In the genomic region with DNA sequence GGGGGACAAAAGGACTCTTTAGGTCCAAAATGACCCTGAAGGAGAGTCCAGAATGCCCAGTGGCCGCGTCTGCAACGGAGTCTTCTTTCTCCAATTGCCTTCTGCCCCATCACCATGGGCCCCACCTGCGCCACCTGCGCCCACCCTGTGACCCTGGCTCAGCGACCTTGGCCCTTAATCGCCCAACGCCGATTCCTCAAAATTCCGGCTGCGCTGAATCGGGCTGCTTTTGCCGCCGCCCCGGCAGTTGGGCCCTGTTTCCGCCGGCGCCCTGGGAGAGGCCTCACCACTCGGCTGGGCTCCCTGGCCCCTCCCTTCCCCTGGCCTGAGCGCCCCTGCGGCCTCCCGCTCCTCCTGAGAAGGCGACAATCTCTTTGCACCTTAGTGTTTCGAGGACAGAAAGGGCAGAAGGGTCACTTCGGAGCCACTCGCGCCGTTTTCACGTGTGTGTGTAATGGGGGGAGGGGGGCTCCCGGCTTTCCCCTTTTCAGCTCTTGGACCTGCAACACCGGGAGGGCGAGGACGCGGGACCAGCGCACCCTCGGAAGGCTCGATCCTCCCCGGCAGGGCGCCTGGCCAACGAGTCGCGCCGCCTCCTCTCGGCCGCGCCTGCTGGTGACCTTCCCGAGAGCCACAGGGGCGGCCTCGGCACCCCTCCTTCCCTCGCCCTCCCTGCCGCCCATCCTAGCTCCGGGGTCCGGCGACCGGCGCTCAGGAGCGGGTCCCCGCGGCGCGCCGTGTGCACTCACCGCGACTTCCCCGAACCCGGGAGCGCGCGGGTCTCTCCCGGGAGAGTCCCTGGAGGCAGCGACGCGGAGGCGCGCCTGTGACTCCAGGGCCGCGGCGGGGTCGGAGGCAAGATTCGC, we compare ENCODE assay signal across 9 cellular contexts. TPM values are rescaled to one million over a fixed set of nuclear protein-coding genes. Genes with fewer than 3 reads are reported as not detected.
DNase-seq lines count a peak whose midpoint lies in the region; ATAC-seq, FAIRE-seq and TF ChIP-seq lines count a peak whose summit lies in the region.
"Had no signal": no experiment of that assay in that cellular context is flagged by ENCODE, and none has a peak within 500 bp of the region (broad histone marks: within the 10 kb centered on the region; RNA-seq: fewer than 3 reads in every experiment).

No MANE protein-coding gene starts in this region.

- H3K4me1 ChIP-seq in ascending aorta = peaks cover 20 to 33% of the 10 kb centered on the region in 2 donors
- peaks cover 17 to 44% of the 10 kb centered on the region in 2 donors for H3K4me1 ChIP-seq in left lung

- H3K27ac ChIP-seq in ascending aorta (no peak overlapping the region), left lung (no peak overlapping the region)

- H3K4me3 Mint-ChIP-seq in activated naive CD4-positive, alpha-beta T cell treated with anti-CD3 and anti-CD28 coated beads, Interleukin-2, amount 50 U/mL, for 24 hours = peak overlapping the region; percentile 26
- H3K4me3 Mint-ChIP-seq in activated T-helper 17 cell treated with anti-CD3 and anti-CD28 coated beads, Interleukin-2, amount 50 U/mL, for 72 hours = no peak overlapping the region

- peaks cover 19% of the 10 kb centered on the region for H3K4me1 Mint-ChIP-seq in activated naive CD4-positive, alpha-beta T cell treated with anti-CD3 and anti-CD28 coated beads, Interleukin-2, amount 50 U/mL, for 24 hours
- H3K4me1 Mint-ChIP-seq in activated T-helper 17 cell treated with anti-CD3 and anti-CD28 coated beads, Interleukin-2, amount 50 U/mL, for 72 hours = peaks cover 13% of the 10 kb centered on the region

- H3K4me3 ChIP-seq in ascending aorta (peak overlapping the region; percentile 57 to 65), left lung (peak overlapping the region in 1 of 2 donors; percentile 26)

- no peaks in the 10 kb centered on the region for H3K36me3 Mint-ChIP-seq in activated naive CD4-positive, alpha-beta T cell treated with anti-CD3 and anti-CD28 coated beads, Interleukin-2, amount 50 U/mL, for 24 hours
- peaks cover 8% of the 10 kb centered on the region for H3K36me3 Mint-ChIP-seq in activated T-helper 17 cell treated with anti-CD3 and anti-CD28 coated beads, Interleukin-2, amount 50 U/mL, for 72 hours (ENCODE audit: low read depth)

- H3K27me3 ChIP-seq in ascending aorta (peaks cover 74% of the 10 kb centered on the region), left lung (peaks cover 100% of the 10 kb centered on the region in 2 donors)

- no peaks in the 10 kb centered on the region for H3K9me3 Mint-ChIP-seq in activated naive CD4-positive, alpha-beta T cell treated with anti-CD3 and anti-CD28 coated beads, Interleukin-2, amount 50 U/mL, for 24 hours
- H3K9me3 Mint-ChIP-seq in activated T-helper 17 cell treated with anti-CD3 and anti-CD28 coated beads, Interleukin-2, amount 50 U/mL, for 72 hours = no peaks in the 10 kb centered on the region

- intact Hi-C loops in ascending aorta (cut with DNase I) (no loop called here), left lung (cut with DNase I) (no loop called here)

- ATAC-seq in left lung = peak; percentile 8
- no peak for ATAC-seq in activated T-helper 17 cell treated with anti-CD3 and anti-CD28 coated beads, Interleukin-2, amount 50 U/mL, for 72 hours (replicated peaks)
- no peak for ATAC-seq in GM18502 (IDR thresholded peaks at IDR 0.05; ENCODE audit: poor library complexity, unreplicated experiment)
- no peak for ATAC-seq in HG03571 (IDR thresholded peaks at IDR 0.05; ENCODE audit: unreplicated experiment)

- DNase-seq in activated naive CD4-positive, alpha-beta T cell treated with Interleukin-2 at 50 U/mL for 16 hours = no peak
- DNase-seq in ascending aorta (ENCODE audit: low spot score in 2 of 2) = no peak
- DNase-seq in left lung = peak in 1 of 2 donors; percentile 74
- DNase-seq in urothelium cell line (ENCODE audit: low spot score) = peak; percentile 22

- H3K36me3 ChIP-seq in ascending aorta (no peaks in the 10 kb centered on the region), left lung (no peaks in the 10 kb centered on the region)

- no peak overlapping the region for H3K27ac Mint-ChIP-seq in activated naive CD4-positive, alpha-beta T cell treated with anti-CD3 and anti-CD28 coated beads, Interleukin-2, amount 50 U/mL, for 24 hours
- no peak overlapping the region for H3K27ac Mint-ChIP-seq in activated T-helper 17 cell treated with anti-CD3 and anti-CD28 coated beads, Interleukin-2, amount 50 U/mL, for 72 hours

- TF ChIP-seq CTCF in ascending aorta (IDR thresholded peaks at IDR 0.05) (no peak), left lung (IDR thresholded peaks at IDR 0.05) (no peak)

- peaks cover 53% of the 10 kb centered on the region for H3K27me3 Mint-ChIP-seq in activated naive CD4-positive, alpha-beta T cell treated with anti-CD3 and anti-CD28 coated beads, Interleukin-2, amount 50 U/mL, for 24 hours
- H3K27me3 Mint-ChIP-seq in activated T-helper 17 cell treated with anti-CD3 and anti-CD28 coated beads, Interleukin-2, amount 50 U/mL, for 72 hours = peaks cover 65% of the 10 kb centered on the region

- no peaks in the 10 kb centered on the region for H3K9me3 ChIP-seq in ascending aorta
- H3K9me3 ChIP-seq in left lung = no peaks in the 10 kb centered on the region

- FAIRE-seq in urothelium cell line (lab: Jason Lieb, UNC) = no peak

RNA-seq across cellular contexts. Expression of gene SIM2, which starts 0.5 kb away (rescaled TPM):
- total RNA-seq in ascending aorta (not detected), left lung (not detected)
- 1 to 10 TPM; 3.9 to 4.2 TPM for total RNA-seq in activated T-helper 17 cell treated with anti-CD3 and anti-CD28 coated beads, Interleukin-2, amount 50 U/mL, for 72 hours
- total RNA-seq: T-helper 2 cell treated with Interferon-gamma antibody and Interleukin-4, amounts not matched to agents 100 ng/mL and 5 ng/mL, for 36 hours had no signal
